In the genomic region with DNA sequence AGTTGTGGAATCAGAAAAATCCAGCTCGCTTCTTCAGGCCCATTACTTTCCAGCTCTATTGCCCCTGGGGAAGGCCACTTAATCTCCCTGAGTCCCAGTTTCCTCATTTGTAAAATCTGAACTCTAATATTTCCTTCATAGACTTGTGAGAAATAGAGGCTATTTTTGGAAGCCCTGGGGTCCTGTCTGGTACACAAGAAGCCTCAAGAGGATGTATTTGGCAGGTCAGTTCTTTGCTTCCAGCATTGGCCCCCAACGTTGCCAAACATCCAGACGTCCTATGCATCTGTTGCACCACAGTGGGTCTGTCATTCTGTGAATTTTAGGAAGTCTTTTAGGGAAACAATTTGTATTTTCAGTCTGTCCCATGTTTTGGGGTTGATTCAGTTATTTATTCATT, we compare ENCODE assay signal across 22 cellular contexts.
"Had no signal": no experiment of that assay in that cellular context is flagged by ENCODE, and none has a peak within 500 bp of the region (broad histone marks: within the 10 kb centered on the region; RNA-seq: fewer than 3 reads in every experiment).

No MANE protein-coding gene starts in this region.

- ATAC-seq: K562, Panc1, PC-3 had no signal

- DNase-seq: Kasumi-1, MM.1S, NCI-H1092 treated with DMSO at 0.1 percent for 48 hours, NCI-H1436, NCI-H187, NCI-H2029, NCI-H2081 treated with DMSO at 0.1 percent for 48 hours, NCI-H2171, NCI-H226, NCI-H510A, NCI-H524 treated with DMSO at 0.1 percent for 48 hours, NCI-H69, NCI-H774, PC-3, SIG-M5 had no signal

- H3K4me3 ChIP-seq: K562, SJSA1, SK-N-MC had no signal

- H3K4me1 ChIP-seq: SJSA1 had no signal

- H3K9me3 ChIP-seq: SJSA1 had no signal

- H3K36me3 ChIP-seq: SJSA1 had no signal

- H3K27me3 ChIP-seq: SJSA1 had no signal

- H3K27ac ChIP-seq: HL-60, KMS-11, RWPE1, SJSA1, SK-N-MC had no signal
